ENCODE assay signal across 8 cellular contexts in genomic region chr17:40309031-40309937, GRCh38. TPM values are rescaled to one million over a fixed set of nuclear protein-coding genes. Genes with fewer than 3 reads are reported as not detected.
DNase-seq lines count a peak whose midpoint lies in the region; ATAC-seq, FAIRE-seq and TF ChIP-seq lines count a peak whose summit lies in the region.

Gene RARA (plus strand): TSS chr17:40309180. CDS start chr17:40331219, 22,039 bp downstream.

- H3K9me3 ChIP-seq in SK-N-MC (ENCODE audit: low read depth, low read length) (no peaks in the 10 kb centered on the region), endothelial cell of umbilical vein (replicated peaks; ENCODE audit: control insufficient read depth, insufficient read depth, low read length) (no peaks in the 10 kb centered on the region), mucosa of rectum (ENCODE audit: control insufficient read depth in 2 of 2, low read length in 2 of 2) (no peaks in the 10 kb centered on the region), upper lobe of right lung (no peaks in the 10 kb centered on the region)

- DNase-seq in stimulated activated CD4-positive, alpha-beta T cell treated with anti-CD3 and anti-CD28 coated beads, Interleukin-15, amount 100 ng/mL, for 24 hours, result peak; percentile 25
- DNase-seq in stimulated activated CD4-positive, alpha-beta T cell treated with anti-CD3 and anti-CD28 coated beads, Interleukin-4, amount 100 ng/mL, for 24 hours, result no peak
- DNase-seq in SK-N-MC (ENCODE audit: low read depth, low spot score) (no peak), endothelial cell of umbilical vein (ENCODE audit: low read depth, low spot score) (no peak), upper lobe of right lung (peak; percentile 83), hepatic stellate cell (ENCODE audit: low spot score) (no peak)

- TF ChIP-seq POLR2A in endothelial cell of umbilical vein (IDR thresholded peaks at IDR 0.05; ENCODE audit: low read depth, low read length), result no peak

- H3K79me2 ChIP-seq in endothelial cell of umbilical vein (ENCODE audit: control insufficient read depth, insufficient read depth, low read length), result no peaks in the 10 kb centered on the region

- peak within 1 kb of the TSS; percentile 99 for H3K27ac ChIP-seq in SK-N-MC
- no peak within 1 kb of the TSS for H3K27ac ChIP-seq in endothelial cell of umbilical vein (ENCODE audit: insufficient read depth, low read depth, low read length)
- H3K27ac ChIP-seq in mucosa of rectum (ENCODE audit: low read depth in 2 of 2, low read length in 2 of 2), result peak within 1 kb of the TSS; percentile 58 to 74
- H3K27ac ChIP-seq in upper lobe of right lung, result peak within 1 kb of the TSS; percentile 82

- no peak within 1 kb of the TSS for H2AFZ ChIP-seq in endothelial cell of umbilical vein (ENCODE audit: low read depth, low read length)

- H3K4me1 ChIP-seq in endothelial cell of umbilical vein (ENCODE audit: control insufficient read depth, extremely low read depth, insufficient read depth, low read length) (peaks cover 44% of the 10 kb centered on the region), mucosa of rectum (ENCODE audit: control insufficient read depth in 2 of 2, insufficient read depth in 2 of 2, low read length in 2 of 2) (peaks cover 65 to 70% of the 10 kb centered on the region in 2 donors), upper lobe of right lung (peaks cover 87% of the 10 kb centered on the region)

- TF ChIP-seq CTCF in endothelial cell of umbilical vein (IDR thresholded peaks at IDR 0.05; ENCODE audit: extremely low read depth in 1 of 2, insufficient read depth in 1 of 2, low read depth in 1 of 2, low read length in 2 of 2) (no peak), upper lobe of right lung (IDR thresholded peaks at IDR 0.05) (no peak)

- intact Hi-C loops in endothelial cell of umbilical vein (cut with micrococcal nuclease), result no loop called here
- intact Hi-C loops in upper lobe of right lung (cut with DNase I), result no loop called here

- peak; percentile 63 for FAIRE-seq in endothelial cell of umbilical vein (lab: Jason Lieb, UNC)

- CTCF ChIA-PET in endothelial cell of umbilical vein (lab: Charles Lee), result interaction anchor here (0.8 to 15.6 kb wide), 2 partner anchors 8 to 47 kb away, joined by 3 to 530 read pairs; partner anchors contain the start of gene GJD3

- dilution Hi-C loops in endothelial cell of umbilical vein (cut with MboI; ENCODE audit: extremely low pct_ligation_motif_present, low sequenced_read_pairs), result no loop called here

- H3K4me3 ChIP-seq in SK-N-MC, result peak within 1 kb of the TSS; percentile 91
- H3K4me3 ChIP-seq in endothelial cell of umbilical vein (replicated peaks in 1 of 3; ENCODE audit: insufficient read depth in 1 of 3, low read depth in 1 of 3, low read length in 3 of 3), result peak within 1 kb of the TSS in 1 of 3 experiments; percentile 11
- peak within 1 kb of the TSS; percentile 74 to 84 for H3K4me3 ChIP-seq in mucosa of rectum (ENCODE audit: low read length in 2 of 2)
- peak within 1 kb of the TSS; percentile 52 for H3K4me3 ChIP-seq in upper lobe of right lung

- no peaks in the 10 kb centered on the region for H3K36me3 ChIP-seq in SK-N-MC (ENCODE audit: insufficient read depth, low read length)
- no peaks in the 10 kb centered on the region for H3K36me3 ChIP-seq in endothelial cell of umbilical vein (ENCODE audit: control insufficient read depth in 2 of 2, extremely low read depth in 1 of 2, insufficient read depth in 2 of 2, low read length in 2 of 2)
- no peaks in the 10 kb centered on the region for H3K36me3 ChIP-seq in mucosa of rectum (ENCODE audit: control insufficient read depth in 2 of 2, insufficient read depth in 2 of 2, low read length in 2 of 2)
- H3K36me3 ChIP-seq in upper lobe of right lung, result no peaks in the 10 kb centered on the region

- H3K4me2 ChIP-seq in endothelial cell of umbilical vein (ENCODE audit: insufficient read depth, low read length), result no peak within 1 kb of the TSS

- H3K9me1 ChIP-seq in endothelial cell of umbilical vein (replicated peaks; ENCODE audit: control insufficient read depth, extremely low read depth, insufficient read depth, low read length), result no peaks in the 10 kb centered on the region

- H3K9ac ChIP-seq in SK-N-MC (ENCODE audit: insufficient read length) (peak within 1 kb of the TSS; percentile 78), endothelial cell of umbilical vein (replicated peaks; ENCODE audit: extremely low read depth, insufficient read depth, low read length) (no peak within 1 kb of the TSS), mucosa of rectum (ENCODE audit: low read depth in 1 of 2, low read length in 2 of 2) (peak within 1 kb of the TSS; percentile 72 to 91)

- POLR2A ChIA-PET in endothelial cell of umbilical vein (lab: Charles Lee), result no interaction called here

- ATAC-seq in upper lobe of right lung, result peak; percentile 68
- ATAC-seq in HG03175 (IDR thresholded peaks at IDR 0.05; ENCODE audit: unreplicated experiment), result no peak

- H4K20me1 ChIP-seq in endothelial cell of umbilical vein (replicated peaks; ENCODE audit: control insufficient read depth, extremely low read depth, insufficient read depth, low read length), result no peaks in the 10 kb centered on the region

- H3K27me3 ChIP-seq in endothelial cell of umbilical vein (ENCODE audit: control insufficient read depth in 2 of 2, insufficient read depth in 2 of 2, low read length in 2 of 2), result no peaks in the 10 kb centered on the region
- H3K27me3 ChIP-seq in mucosa of rectum (ENCODE audit: control insufficient read depth in 2 of 2, insufficient read depth in 2 of 2, low read length in 2 of 2), result no peaks in the 10 kb centered on the region
- no peaks in the 10 kb centered on the region for H3K27me3 ChIP-seq in upper lobe of right lung

- BruUV-seq in endothelial cell of umbilical vein (replicated peaks; lab: Mats Ljungman, UMichigan), result no TSS peak

TF ChIP-seq in endothelial cell of umbilical vein, 7 proteins besides CTCF, POLR2A, EP300 and RAD21:
- TF ChIP-seq MAX (IDR thresholded peaks at IDR 0.05; ENCODE audit: insufficient read depth, insufficient read length), result no peak
- no peak for TF ChIP-seq MYC (IDR thresholded peaks at IDR 0.05; ENCODE audit: low read depth, low read length)
- TF ChIP-seq POLR2AphosphoS5 (IDR thresholded peaks at IDR 0.05; ENCODE audit: insufficient read depth, low read depth, low read length), result no peak
- no peak for TF ChIP-seq FOS (IDR thresholded peaks at IDR 0.05; ENCODE audit: borderline replicate concordance, insufficient read depth, low read length)
- no peak for TF ChIP-seq GATA2 (IDR thresholded peaks at IDR 0.05; ENCODE audit: insufficient read depth, insufficient read length, low read depth, low read length)
- no peak for TF ChIP-seq EZH2 (IDR thresholded peaks at IDR 0.05; ENCODE audit: borderline replicate concordance, low read depth, low read length, severe bottlenecking)
- TF ChIP-seq JUN (IDR thresholded peaks at IDR 0.05; ENCODE audit: borderline replicate concordance, insufficient read depth, insufficient read length, low read depth), result no peak
TF ChIP-seq in endothelial cell of umbilical vein: peak in this region for 0.

RNA-seq across cellular contexts. Expression of gene RARA, which starts in this region (rescaled TPM):
- total RNA-seq in endothelial cell of umbilical vein (37.8 and 43.4 TPM in 2 replicates), upper lobe of right lung (69.7 TPM)
- polyA plus RNA-seq in endothelial cell of umbilical vein, result 11.2 and 11.9 TPM in 2 replicates
- 11.3 and 13.6 TPM in 2 replicates for polyA plus RNA-seq in endothelial cell of umbilical vein (2011; cell fraction: cytosol; rRNA removed)
- 9.9 and 12.3 TPM in 2 replicates for polyA plus RNA-seq in endothelial cell of umbilical vein (2011; cell fraction: nucleus; rRNA removed)
- polyA plus RNA-seq in endothelial cell of umbilical vein (2012), result 27.6 and 34.9 TPM in 2 replicates
- polyA minus RNA-seq in endothelial cell of umbilical vein, result 11.6 and 20.5 TPM in 2 replicates
- polyA minus RNA-seq in endothelial cell of umbilical vein (2011; cell fraction: cytosol; rRNA and poly(A)+ RNA removed), result 6.7 TPM
- polyA minus RNA-seq in endothelial cell of umbilical vein (2011; cell fraction: nucleus; rRNA and poly(A)+ RNA removed), result 8.0 and 10.0 TPM in 2 replicates

Comparison
In these comparisons a context has a peak if more than half of its experiments do, and no peak if none do; other contexts are left out.
1. DNase-seq: peak in stimulated activated CD4-positive, alpha-beta T cell treated with anti-CD3 and anti-CD28 coated beads, Interleukin-15, amount 100 ng/mL, for 24 hours (single experiment) and upper lobe of right lung (single experiment); none in stimulated activated CD4-positive, alpha-beta T cell treated with anti-CD3 and anti-CD28 coated beads, Interleukin-4, amount 100 ng/mL, for 24 hours (single experiment), SK-N-MC (single experiment), endothelial cell of umbilical vein (single experiment) and hepatic stellate cell (single experiment).